15 cellular contexts compared by ENCODE assay signal in genomic region chr16:84780063-84780462, GRCh38.
"Had no signal": no experiment of that assay in that cellular context is flagged by ENCODE, and none has a peak within 500 bp of the region (broad histone marks: within the 10 kb centered on the region; RNA-seq: fewer than 3 reads in every experiment).

No MANE protein-coding gene starts in this region.

- H3K27me3 Mint-ChIP-seq: naive B cell had no signal

- H3K36me3 ChIP-seq: uterus had no signal

- DNase-seq: effector CD4-positive, alpha-beta T cell; endodermal cell; heart left ventricle; hippocampal formation; left colon; naive B cell; posterior cingulate gyrus; stimulated activated CD4-positive, alpha-beta T cell treated with anti-CD3 and anti-CD28 coated beads, Interleukin-2, amount 100 ng/mL, for 48 hours; stimulated activated naive CD8-positive, alpha-beta T cell treated with anti-CD3 and anti-CD28 coated beads, Interleukin-15, Interleukin-2, amounts not matched to agents 100 U/mL and 50 U/mL, for 24 hours; tibial artery; upper lobe of left lung; uterus had no signal

- H3K4me1 ChIP-seq: heart left ventricle, right atrium auricular region, tibial artery, upper lobe of left lung, uterus had no signal

- H3K4me3 ChIP-seq: coronary artery, heart left ventricle, right atrium auricular region, smooth muscle cell, tibial artery, upper lobe of left lung, uterus had no signal

- H3K9me3 ChIP-seq: heart left ventricle, right atrium auricular region, tibial artery, upper lobe of left lung, uterus had no signal

- H3K27ac Mint-ChIP-seq: endodermal cell had no signal

- H3K4me2 ChIP-seq: smooth muscle cell had no signal

- H3K4me3 Mint-ChIP-seq: endodermal cell, naive B cell had no signal

- H3K27ac ChIP-seq: coronary artery, right atrium auricular region, tibial artery, upper lobe of left lung, uterus had no signal

- H3K9me3 Mint-ChIP-seq: endodermal cell, naive B cell had no signal

- H3K4me1 Mint-ChIP-seq: endodermal cell had no signal

- ATAC-seq: heart left ventricle; left colon; stimulated activated naive CD8-positive, alpha-beta T cell treated with anti-CD3 and anti-CD28 coated beads, Interleukin-15, Interleukin-2, amounts not matched to agents 100 U/mL and 50 U/mL, for 24 hours had no signal

- H3K27me3 ChIP-seq: heart left ventricle, right atrium auricular region, tibial artery, upper lobe of left lung, uterus had no signal
